Comparison of ENCODE assay signal across 14 cellular contexts in genomic region chr21:42140196-42140934, GRCh38.
DNase-seq lines count a peak whose midpoint lies in the region; ATAC-seq and TF ChIP-seq lines count a peak whose summit lies in the region.
"Had no signal": no experiment of that assay in that cellular context is flagged by ENCODE, and none has a peak within 500 bp of the region (broad histone marks: within the 10 kb centered on the region; RNA-seq: fewer than 3 reads in every experiment).

No MANE protein-coding gene starts in this region.

- H3K4me1 ChIP-seq in BLaER1 = peaks cover 45% of the 10 kb centered on the region
- H3K4me1 ChIP-seq in DND-41 (ENCODE audit: insufficient read depth, low read length) = peaks cover 34% of the 10 kb centered on the region
- peaks cover 15% of the 10 kb centered on the region for H3K4me1 ChIP-seq in OCI-LY3 (ENCODE audit: low read length)
- no peaks in the 10 kb centered on the region for H3K4me1 ChIP-seq in lower lobe of right lung
- H3K4me1 ChIP-seq: BE2C had no signal

- H3K27ac ChIP-seq in BLaER1 (peak overlapping the region; percentile 68), DND-41 (ENCODE audit: low read length) (peak overlapping the region; percentile 83), OCI-LY3 (ENCODE audit: low read length) (no peak overlapping the region), lower lobe of right lung (no peak overlapping the region)

- H3K4me3 ChIP-seq in BLaER1 = no peak overlapping the region
- H3K4me3 ChIP-seq in DND-41 (ENCODE audit: low read depth in 1 of 2, low read length in 2 of 2) = no peak overlapping the region
- H3K4me3 ChIP-seq in OCI-LY3 (ENCODE audit: low read length) = no peak overlapping the region
- H3K4me3 ChIP-seq in lower lobe of right lung = no peak overlapping the region

- H3K79me2 ChIP-seq in DND-41 (ENCODE audit: insufficient read depth, low read length) (no peaks in the 10 kb centered on the region), OCI-LY3 (ENCODE audit: low read length) (no peaks in the 10 kb centered on the region)

- TF ChIP-seq CTCF in DND-41 (IDR thresholded peaks at IDR 0.05; ENCODE audit: borderline replicate concordance, extremely low read depth, low read length, poor library complexity, severe bottlenecking) (peak; percentile 20), OCI-LY3 (IDR thresholded peaks at IDR 0.05; ENCODE audit: low read depth, low read length) (no peak), lower lobe of right lung (IDR thresholded peaks at IDR 0.05) (no peak)

- peak overlapping the region; percentile 17; the same call in 1 of the 2 replicates for H3K9ac ChIP-seq in BLaER1
- peak overlapping the region; percentile 23 for H3K9ac ChIP-seq in DND-41 (ENCODE audit: low read depth, low read length)
- H3K9ac ChIP-seq in OCI-LY3 (ENCODE audit: low read length) = no peak overlapping the region

- H3K9me3 ChIP-seq in BLaER1 = peaks cover 8% of the 10 kb centered on the region
- H3K9me3 ChIP-seq in DND-41 (ENCODE audit: insufficient read depth, low read length, severe bottlenecking) = no peaks in the 10 kb centered on the region
- no peaks in the 10 kb centered on the region for H3K9me3 ChIP-seq in OCI-LY3 (ENCODE audit: insufficient read depth, low read length)
- no peaks in the 10 kb centered on the region for H3K9me3 ChIP-seq in lower lobe of right lung
- H3K9me3 ChIP-seq: BE2C had no signal

- H3K4me2 ChIP-seq in BLaER1 (peak overlapping the region; percentile 80), DND-41 (ENCODE audit: insufficient read depth, low read length) (peak overlapping the region; percentile 30), OCI-LY3 (ENCODE audit: low read length) (peak overlapping the region; percentile 23)

- H2AFZ ChIP-seq in DND-41 (ENCODE audit: low read depth, low read length) = no peak overlapping the region
- H2AFZ ChIP-seq in OCI-LY3 (ENCODE audit: low read depth, low read length) = no peak overlapping the region

- DNase-seq in DND-41 (peak; percentile 82), lower lobe of right lung (peak; percentile 30), NCI-H1694 treated with DMSO at 0.1 percent for 48 hours (lab: John Stamatoyannopoulos, UW) (no peak)
- DNase-seq: BE2C; DMS 273 treated with DMSO at 0.1 percent for 48 hours; HFFc6; NCI-H1436; NCI-H2081; NCI-H526; NK-92 treated with Interleukin-12 subunit alpha and Interleukin-12 subunit beta, amount 100 ng/mL, for 24 hours had no signal

- H4K20me1 ChIP-seq in BLaER1 (no peaks in the 10 kb centered on the region), DND-41 (ENCODE audit: insufficient read depth, low read length) (no peaks in the 10 kb centered on the region), OCI-LY3 (ENCODE audit: insufficient read depth, low read length) (no peaks in the 10 kb centered on the region)

- H3K27me3 ChIP-seq in BLaER1 (no peaks in the 10 kb centered on the region), DND-41 (ENCODE audit: insufficient read depth, low read length, poor library complexity) (no peaks in the 10 kb centered on the region), OCI-LY3 (ENCODE audit: low read depth, low read length) (no peaks in the 10 kb centered on the region), lower lobe of right lung (ENCODE audit: low read depth) (no peaks in the 10 kb centered on the region)
- H3K27me3 ChIP-seq: BE2C had no signal

- intact Hi-C loops in lower lobe of right lung (cut with DNase I) = no loop called here

- H3K36me3 ChIP-seq in BLaER1 (no peaks in the 10 kb centered on the region), DND-41 (ENCODE audit: insufficient read depth, low read length) (no peaks in the 10 kb centered on the region), OCI-LY3 (replicated peaks; ENCODE audit: low read depth, low read length) (no peaks in the 10 kb centered on the region), lower lobe of right lung (no peaks in the 10 kb centered on the region)
- H3K36me3 ChIP-seq: BE2C had no signal

- ATAC-seq in DND-41 (ENCODE audit: insufficient read depth, low read depth) = peak; percentile 85
- ATAC-seq in lower lobe of right lung = no peak
- no peak for ATAC-seq in HG03196 (IDR thresholded peaks at IDR 0.05; ENCODE audit: unreplicated experiment)
- no peak for ATAC-seq in HG02938 (IDR thresholded peaks at IDR 0.05; ENCODE audit: unreplicated experiment)

Comparison
In these comparisons a context has a peak if more than half of its experiments do, and no peak if none do; other contexts are left out.
1. H3K27ac ChIP-seq: peak in BLaER1 (single experiment) and DND-41 (single experiment); none in OCI-LY3 (single experiment) and lower lobe of right lung (single experiment).
2. H3K4me2 ChIP-seq: peak in every context shown above with its lines; median percentile 80 in BLaER1; 30 in DND-41; 23 in OCI-LY3.